Comparison of ENCODE assay signal across 13 cellular contexts in the genomic region with DNA sequence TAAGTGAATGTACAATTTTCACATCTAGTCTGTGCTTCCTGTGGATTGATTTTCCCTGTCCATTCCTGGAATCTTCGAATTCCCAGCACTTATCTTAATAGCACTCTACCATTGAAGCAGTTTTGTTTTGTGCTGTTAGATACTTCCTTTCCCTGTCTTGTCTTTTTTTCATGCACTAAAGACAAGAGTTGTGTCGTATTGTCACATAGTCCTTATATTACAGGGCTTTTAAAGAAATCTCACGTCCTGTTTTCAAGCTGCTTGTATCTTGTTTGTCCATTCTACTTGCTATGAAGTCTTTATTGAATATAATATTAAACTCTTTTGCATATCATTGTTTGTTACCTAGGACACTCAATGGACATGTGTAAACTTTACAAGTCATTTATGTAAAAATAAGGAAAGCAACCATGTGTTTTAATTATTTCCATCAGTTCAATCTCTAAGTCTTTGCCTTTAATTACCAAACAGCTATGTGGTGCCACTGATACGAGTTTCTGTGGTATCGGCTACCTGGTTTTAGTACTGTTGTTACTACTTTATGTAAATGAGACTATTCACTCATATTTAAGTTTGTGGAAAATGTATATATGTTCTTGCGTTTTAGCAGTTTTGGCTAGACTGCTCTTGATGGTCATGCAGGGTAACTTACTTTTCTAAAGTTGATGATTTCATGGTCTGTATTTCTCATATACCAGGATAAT. TPM values are rescaled to one million over a fixed set of nuclear protein-coding genes. Genes with fewer than 3 reads are reported as not detected.
DNase-seq lines count a peak whose midpoint lies in the region; ATAC-seq lines count a peak whose summit lies in the region.
"Had no signal": no experiment of that assay in that cellular context is flagged by ENCODE, and none has a peak within 500 bp of the region (broad histone marks: within the 10 kb centered on the region; RNA-seq: fewer than 3 reads in every experiment).

No MANE protein-coding gene starts in this region.

- H3K27me3 Mint-ChIP-seq in activated T-cell treated with anti-CD3 and anti-CD28 coated beads, Interleukin-2, amount 50 U/mL, for 4 hours (ENCODE audit: low read depth) = no peaks in the 10 kb centered on the region

- peak; percentile 35 to 43 for ATAC-seq in activated T-cell treated with anti-CD3 and anti-CD28 coated beads, Interleukin-2, amount 50 U/mL, for 4 hours
- peak; percentile 81 for ATAC-seq in GM21528 (IDR thresholded peaks at IDR 0.05; ENCODE audit: low FRiP score, unreplicated experiment)
- peak; percentile 63 for ATAC-seq in HG03139 (IDR thresholded peaks at IDR 0.05; ENCODE audit: unreplicated experiment)
- peak; percentile 85 for ATAC-seq in stimulated activated naive CD8-positive, alpha-beta T cell treated with anti-CD3 and anti-CD28 coated beads, Interleukin-15, Interleukin-2, amounts not matched to agents 100 U/mL and 50 U/mL, for 24 hours
- ATAC-seq in GM19324 (IDR thresholded peaks at IDR 0.05; ENCODE audit: low FRiP score, unreplicated experiment) = no peak

- no peaks in the 10 kb centered on the region for H3K36me3 Mint-ChIP-seq in activated T-cell treated with anti-CD3 and anti-CD28 coated beads, Interleukin-2, amount 50 U/mL, for 4 hours (ENCODE audit: insufficient read depth)

- peaks cover 55% of the 10 kb centered on the region for H3K4me1 Mint-ChIP-seq in activated T-cell treated with anti-CD3 and anti-CD28 coated beads, Interleukin-2, amount 50 U/mL, for 4 hours (ENCODE audit: low read depth)

- H3K4me3 Mint-ChIP-seq in activated T-cell treated with anti-CD3 and anti-CD28 coated beads, Interleukin-2, amount 50 U/mL, for 4 hours = no peak overlapping the region

- no peak for DNase-seq in activated T-cell treated with anti-CD3 and anti-CD28 coated beads, Interleukin-2, amount 50 U/mL, for 4 hours
- no peak for DNase-seq in activated T-cell treated with anti-CD3 and anti-CD28 coated beads, Interleukin-2, amount 50 U/mL, for 1 hour
- DNase-seq in stimulated activated naive CD8-positive, alpha-beta T cell treated with anti-CD3 and anti-CD28 coated beads, Interleukin-15, Interleukin-2, amounts not matched to agents 100 U/mL and 50 U/mL, for 24 hours = no peak
- DNase-seq in DMS53 treated with DMSO at 0.1 percent for 48 hours (lab: John Stamatoyannopoulos, UW; ENCODE audit: unreplicated experiment) (no peak), OCI-M2 (lab: John Stamatoyannopoulos, UW; ENCODE audit: unreplicated experiment) (no peak)
- DNase-seq: activated CD4-positive, CD25-positive, alpha-beta regulatory T cell; dorsolateral prefrontal cortex; MM.1S; NCI-H2171 treated with DMSO at 0.1 percent for 48 hours; OCI-M1 had no signal

- no peaks in the 10 kb centered on the region for H3K9me3 Mint-ChIP-seq in activated T-cell treated with anti-CD3 and anti-CD28 coated beads, Interleukin-2, amount 50 U/mL, for 4 hours

RNA-seq across cellular contexts. Expression of gene PIK3CA, which starts 10.3 kb away (rescaled TPM):
- total RNA-seq in activated T-cell treated with anti-CD3 and anti-CD28 coated beads, Interleukin-2, amount 50 U/mL, for 4 hours = 10 to 100 TPM; 11.4 to 16.1 (median 12.0) TPM
